ENCODE assay signal across 16 cellular contexts in genomic region chr11:46850829-46851380, GRCh38.
"Had no signal": no experiment of that assay in that cellular context is flagged by ENCODE, and none has a peak within 500 bp of the region (broad histone marks: within the 10 kb centered on the region; RNA-seq: fewer than 3 reads in every experiment).

No MANE protein-coding gene starts in this region.

- H3K4me3 ChIP-seq: adrenal gland, colonic mucosa, esophagus muscularis mucosa, thyroid gland had no signal

- H3K36me3 ChIP-seq: adrenal gland, colonic mucosa, esophagus muscularis mucosa, neutrophil, thyroid gland had no signal

- H3K9ac ChIP-seq: parathyroid adenoma had no signal

- H3K27ac ChIP-seq: adrenal gland, colonic mucosa, esophagus muscularis mucosa, neutrophil, parathyroid adenoma, thyroid gland had no signal

- H3K9me3 ChIP-seq: adrenal gland, colonic mucosa, esophagus muscularis mucosa, neutrophil, thyroid gland had no signal

- H3K4me1 ChIP-seq: colonic mucosa, parathyroid adenoma had no signal

- H3K27me3 ChIP-seq: adrenal gland, colonic mucosa, esophagus muscularis mucosa, neutrophil, thyroid gland had no signal

- DNase-seq: activated CD4-positive, alpha-beta T cell treated with anti-CD3 and anti-CD28 coated beads for 1 hour; activated CD4-positive, alpha-beta T cell treated with anti-CD3 and anti-CD28 coated beads, Interleukin-2, amount 50 U/mL, for 48 hours; activated effector memory CD4-positive, alpha-beta T cell treated with Interleukin-2 at 50 U/mL for 16 hours; adrenal gland; colonic mucosa; foreskin fibroblast; head of caudate nucleus; stimulated activated CD4-positive, alpha-beta T cell treated with anti-CD3 and anti-CD28 coated beads, Interleukin-2, amount 100 ng/mL, for 48 hours; T-helper 1 cell; T1000; thyroid gland had no signal

- ATAC-seq: left lobe of liver; stimulated activated memory B cell treated with anti-CD40 and anti-IgM and Interleukin-4, amounts not matched to agents 10 μg/mL and 1 μg/mL and 100 μg/mL, for 72 hours had no signal
